8 cellular contexts compared by ENCODE assay signal in the genomic region with DNA sequence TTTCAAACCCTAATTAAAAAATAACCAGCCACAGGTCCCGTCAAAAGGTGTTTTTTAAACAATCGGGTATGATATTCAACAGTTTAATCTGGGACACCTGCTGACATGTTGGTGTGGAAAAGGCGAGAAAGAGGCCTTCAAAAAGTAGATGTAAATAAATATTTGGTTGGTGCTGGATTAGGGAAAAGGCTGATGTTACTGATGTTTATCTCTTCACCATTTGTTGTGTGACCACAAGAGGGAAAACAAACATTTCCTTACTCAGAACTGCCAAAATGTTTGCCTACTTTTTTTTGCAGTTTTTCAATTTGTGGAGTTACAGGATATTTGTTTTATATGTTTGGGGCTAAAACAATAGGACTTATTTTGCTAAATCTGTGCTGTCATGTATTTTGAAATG. TPM values are rescaled to one million over a fixed set of nuclear protein-coding genes. Genes with fewer than 3 reads are reported as not detected.
DNase-seq lines count a peak whose midpoint lies in the region; ATAC-seq and TF ChIP-seq lines count a peak whose summit lies in the region.
"Had no signal": no experiment of that assay in that cellular context is flagged by ENCODE, and none has a peak within 500 bp of the region (broad histone marks: within the 10 kb centered on the region; RNA-seq: fewer than 3 reads in every experiment).

No MANE protein-coding gene starts in this region.

- H3K4me3 ChIP-seq in HUES6 (ENCODE audit: low read depth, low read length) = peak overlapping the region; percentile 80
- peak overlapping the region; percentile 83 to 86 for H3K4me3 ChIP-seq in stomach smooth muscle (ENCODE audit: low read length in 2 of 2)

- H3K27ac ChIP-seq in HUES6 (ENCODE audit: low read depth, low read length) (peak overlapping the region; percentile 34; the same call in 1 of the 2 replicates), angular gyrus (ENCODE audit: low read depth, low read length) (peak overlapping the region; percentile 81), stomach smooth muscle (ENCODE audit: low read length) (no peak overlapping the region)
- H3K27ac ChIP-seq in CD4-positive, alpha-beta T cell (ENCODE audit: low read depth, low read length) = no peak overlapping the region

- peaks cover 7% of the 10 kb centered on the region for H3K4me1 Mint-ChIP-seq in CD4-positive, alpha-beta T cell (ENCODE audit: low read depth)

- no peaks in the 10 kb centered on the region for H3K36me3 ChIP-seq in HUES6 (ENCODE audit: control insufficient read depth, insufficient read depth, low read length)
- H3K36me3 ChIP-seq in stomach smooth muscle (ENCODE audit: control insufficient read depth in 2 of 2, insufficient read depth in 2 of 2, low read length in 2 of 2) = no peaks in the 10 kb centered on the region

- no peak for TF ChIP-seq CTCF in CD4-positive, alpha-beta T cell (IDR thresholded peaks at IDR 0.05)

- DNase-seq in kidney glomerular epithelial cell (lab: John Stamatoyannopoulos, UW) = peak; percentile 17
- no peak for DNase-seq in CD4-positive, alpha-beta T cell
- no peak for DNase-seq in NCI-H1105 treated with DMSO at 0.1 percent for 48 hours (lab: John Stamatoyannopoulos, UW)
- DNase-seq: RPMI8226 had no signal

- peaks cover 61% of the 10 kb centered on the region for H3K27me3 Mint-ChIP-seq in CD4-positive, alpha-beta T cell

- no peak overlapping the region for H3K4me3 Mint-ChIP-seq in CD4-positive, alpha-beta T cell

- peak overlapping the region; percentile 100 for H3K9ac ChIP-seq in HUES6 (ENCODE audit: low read length)
- H3K9ac ChIP-seq in stomach smooth muscle (ENCODE audit: low read length in 2 of 2) = peak overlapping the region; percentile 82 to 86

- intact Hi-C loops in CD4-positive, alpha-beta T cell (cut with DNase I, micrococcal nuclease) = no loop called here

- H3K4me1 ChIP-seq in HUES6 (ENCODE audit: control insufficient read depth, insufficient read depth, low read length) (peaks cover 56% of the 10 kb centered on the region), stomach smooth muscle (ENCODE audit: control insufficient read depth, insufficient read depth, low read length) (peaks cover 10% of the 10 kb centered on the region)

- no peaks in the 10 kb centered on the region for H3K36me3 Mint-ChIP-seq in CD4-positive, alpha-beta T cell (ENCODE audit: low read depth)

- H3K9me3 ChIP-seq in HUES6 (ENCODE audit: control insufficient read depth, insufficient read depth, low read depth, low read length) (no peaks in the 10 kb centered on the region), stomach smooth muscle (ENCODE audit: control insufficient read depth in 2 of 2, low read length in 2 of 2) (no peaks in the 10 kb centered on the region)
- no peaks in the 10 kb centered on the region for H3K9me3 ChIP-seq in CD4-positive, alpha-beta T cell (ENCODE audit: control insufficient read depth, low read length)

- H3K9me3 Mint-ChIP-seq in CD4-positive, alpha-beta T cell = no peaks in the 10 kb centered on the region

- H3K27me3 ChIP-seq in HUES6 (ENCODE audit: control insufficient read depth, insufficient read depth, low read length) = 0 out of 2 replicates have a peak, but pooled peaks cover 4% of the 10 kb centered on the region
- no peaks in the 10 kb centered on the region for H3K27me3 ChIP-seq in stomach smooth muscle (ENCODE audit: control insufficient read depth in 1 of 2, insufficient read depth in 2 of 2, low read length in 2 of 2)
- H3K27me3 ChIP-seq in CD4-positive, alpha-beta T cell (ENCODE audit: control insufficient read depth, insufficient read depth, low read length) = peaks cover 51% of the 10 kb centered on the region

- ATAC-seq in CD4-positive, alpha-beta T cell (ENCODE audit: poor library complexity) = no peak
- no peak for ATAC-seq in GM21360 (IDR thresholded peaks at IDR 0.05; ENCODE audit: unreplicated experiment)

- CTCF ChIA-PET in CD4-positive, alpha-beta T cell (lab: Charles Lee) = no interaction called here

- POLR2A ChIA-PET in CD4-positive, alpha-beta T cell (lab: Charles Lee) = no interaction called here

- H3K27ac Mint-ChIP-seq in CD4-positive, alpha-beta T cell = no peak overlapping the region

RNA-seq across cellular contexts. Expression of gene SASH1, which starts 0.7 kb away (rescaled TPM):
- under 1 TPM; 0.58 to 0.75 TPM for total RNA-seq in CD4-positive, alpha-beta T cell

Comparison
In these comparisons a context has a peak if more than half of its experiments do, and no peak if none do; other contexts are left out.
1. H3K27ac ChIP-seq: peak in HUES6 (single experiment) and angular gyrus (single experiment); none in stomach smooth muscle (single experiment) and CD4-positive, alpha-beta T cell (single experiment).